Comparison of ENCODE assay signal across 22 cellular contexts in the genomic region with DNA sequence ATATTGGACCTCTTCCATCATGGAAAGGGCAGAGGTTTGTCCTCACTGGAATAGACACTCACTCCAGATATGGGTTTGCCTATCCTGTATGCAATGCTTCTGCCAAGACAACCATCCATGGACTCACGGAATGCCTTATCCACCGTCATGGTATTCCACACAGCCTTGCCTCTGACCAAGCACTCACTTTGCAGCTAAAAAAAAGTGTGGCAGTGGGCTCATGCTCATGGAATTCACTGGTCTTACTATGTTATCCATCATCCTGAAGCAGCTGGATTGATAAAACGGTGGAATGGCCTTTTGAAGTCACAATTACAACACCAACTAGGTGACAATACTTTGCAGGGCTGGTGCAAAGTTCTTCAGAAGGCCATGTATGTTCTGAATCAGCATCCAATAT. TPM values are rescaled to one million over a fixed set of nuclear protein-coding genes. Genes with fewer than 3 reads are reported as not detected.
"Had no signal": no experiment of that assay in that cellular context is flagged by ENCODE, and none has a peak within 500 bp of the region (broad histone marks: within the 10 kb centered on the region; RNA-seq: fewer than 3 reads in every experiment).

No MANE protein-coding gene starts in this region.

RNA-seq across cellular contexts. Expression of gene GOLT1A, which starts 25.6 kb away (rescaled TPM):
- total RNA-seq: naive thymus-derived CD4-positive, alpha-beta T cell; naive thymus-derived CD8-positive, alpha-beta T cell; natural killer cell; natural killer cell treated with Interleukin-12 subunit alpha and Interleukin-12 subunit beta and Interleukin-15 and Interleukin-18, amount 100 ng/mL, for 72 hours; neural crest cell; occipital lobe; omental fat pad; osteoblast; osteocyte; posterior vena cava; psoas muscle; pulmonary artery endothelial cell; right atrium auricular region; right cardiac atrium; sigmoid colon; skeletal muscle tissue; spleen had no signal
- polyA plus RNA-seq: neural cell, ovary, right cardiac atrium, smooth muscle cell had no signal

RNA-seq across cellular contexts. Expression of gene KISS1, which starts 43.1 kb away (rescaled TPM):
- total RNA-seq: naive thymus-derived CD8-positive, alpha-beta T cell; natural killer cell; natural killer cell treated with Interleukin-12 subunit alpha and Interleukin-12 subunit beta and Interleukin-15 and Interleukin-18, amount 100 ng/mL, for 72 hours; neural crest cell; occipital lobe; omental fat pad; osteoblast; osteocyte; posterior vena cava; psoas muscle; renal cortical epithelial cell; right atrium auricular region; right cardiac atrium; sciatic nerve; sigmoid colon; skeletal muscle tissue; spleen had no signal
- polyA plus RNA-seq: naive thymus-derived CD4-positive, alpha-beta T cell; naive thymus-derived CD8-positive, alpha-beta T cell; neural cell; ovary; right cardiac atrium; spleen had no signal
